1 cellular context compared by ENCODE assay signal in genomic region chr10:9860045-9860444, GRCh38.
TF ChIP-seq lines count a peak whose summit lies in the region.

No MANE protein-coding gene starts in this region.

TF ChIP-seq in IMR-90, 13 proteins besides CTCF, POLR2A, EP300 and RAD21 (continued from another document):
- TF ChIP-seq MAFK (IDR thresholded peaks at IDR 0.05; ENCODE audit: low read depth, low read length) (no peak), CEBPB (IDR thresholded peaks at IDR 0.05; ENCODE audit: low read depth, low read length) (no peak), FOS (IDR thresholded peaks at IDR 0.05; ENCODE audit: low read depth, low read length) (no peak), MXI1 (IDR thresholded peaks at IDR 0.05; ENCODE audit: borderline replicate concordance, low read depth, low read length) (no peak), USF2 (IDR thresholded peaks at IDR 0.05; ENCODE audit: low read depth, low read length) (no peak)
